ENCODE assay signal across 10 cellular contexts in the genomic region with DNA sequence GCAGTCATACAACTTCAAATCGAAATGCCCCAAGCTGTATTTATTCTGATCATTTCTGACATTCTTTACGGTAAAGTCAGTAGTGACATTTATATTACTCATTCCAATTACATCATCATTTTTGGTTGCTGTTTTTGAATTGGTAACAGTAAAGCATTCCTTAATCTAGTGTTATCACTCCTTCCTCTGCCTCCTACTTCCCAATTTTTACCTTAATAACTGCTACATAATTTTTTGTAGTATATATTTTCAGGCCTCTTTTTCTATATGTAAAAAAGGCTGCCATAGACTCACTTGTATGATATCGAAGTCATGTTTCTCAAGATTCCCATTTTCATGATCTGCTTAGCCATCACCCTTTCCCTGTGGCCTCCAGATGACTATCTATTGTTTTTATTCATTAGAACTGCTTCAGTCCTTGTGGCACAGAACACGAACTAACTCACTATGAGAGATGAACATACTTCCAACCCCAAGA.
DNase-seq lines count a peak whose midpoint lies in the region; ATAC-seq and TF ChIP-seq lines count a peak whose summit lies in the region.
"Had no signal": no experiment of that assay in that cellular context is flagged by ENCODE, and none has a peak within 500 bp of the region (broad histone marks: within the 10 kb centered on the region; RNA-seq: fewer than 3 reads in every experiment).

No MANE protein-coding gene starts in this region.

- no peaks in the 10 kb centered on the region for H3K27me3 Mint-ChIP-seq in mesothelial cell of epicardium (ENCODE audit: low read depth)
- peaks cover 51% of the 10 kb centered on the region for H3K27me3 Mint-ChIP-seq in progenitor cell of endocrine pancreas

- ATAC-seq in GM18909 (IDR thresholded peaks at IDR 0.05; ENCODE audit: poor library complexity, unreplicated experiment), result no peak

- H3K27ac Mint-ChIP-seq in mesothelial cell of epicardium, result peak overlapping the region; percentile 85
- H3K27ac Mint-ChIP-seq in progenitor cell of endocrine pancreas, result no peak overlapping the region

- peaks cover 72% of the 10 kb centered on the region for H3K4me1 Mint-ChIP-seq in mesothelial cell of epicardium
- H3K4me1 Mint-ChIP-seq in progenitor cell of endocrine pancreas (ENCODE audit: low read depth), result peaks cover 37% of the 10 kb centered on the region

- in situ Hi-C loops in astrocyte of the cerebellum (cut with HindIII; ENCODE audit: low sequenced_read_pairs), result no loop called here

- H3K4me3 Mint-ChIP-seq in mesothelial cell of epicardium, result peak overlapping the region; percentile 61
- no peak overlapping the region for H3K4me3 Mint-ChIP-seq in progenitor cell of endocrine pancreas (ENCODE audit: low read depth)

- DNase-seq in AG09309 (ENCODE audit: low read depth) (no peak), HT-29 (ENCODE audit: low spot score) (peak; percentile 55), astrocyte of the cerebellum (ENCODE audit: low read depth) (no peak), mesothelial cell of epicardium (ENCODE audit: low spot score in 2 of 2, unreplicated experiment in 2 of 2) (no peak), iPS-NIHi7 (ENCODE audit: extremely low spot score) (no peak), NCI-H774 (lab: John Stamatoyannopoulos, UW) (no peak), progenitor cell of endocrine pancreas (ENCODE audit: low spot score, unreplicated experiment) (no peak)
- DNase-seq: effector CD4-positive, alpha-beta T cell; SHP77 treated with DMSO at 0.1 percent for 48 hours had no signal

- no peaks in the 10 kb centered on the region for H3K9me3 Mint-ChIP-seq in mesothelial cell of epicardium
- H3K9me3 Mint-ChIP-seq in progenitor cell of endocrine pancreas (ENCODE audit: low read depth), result no peaks in the 10 kb centered on the region

- peak overlapping the region; percentile 0; the same call in 1 of the 2 replicates for H3K4me3 ChIP-seq in AG09309 (ENCODE audit: control insufficient read depth, low read depth, low read length)
- peak overlapping the region; percentile 18 for H3K4me3 ChIP-seq in astrocyte of the cerebellum (ENCODE audit: low read depth, low read length)

- TF ChIP-seq CTCF in AG09309 (IDR thresholded peaks at IDR 0.05; ENCODE audit: control insufficient read depth, insufficient read depth, low read depth, low read length, missing control alignments), result no peak
- TF ChIP-seq CTCF in astrocyte of the cerebellum (IDR thresholded peaks at IDR 0.05; ENCODE audit: low read depth, low read length, missing control alignments), result no peak
- no peak for TF ChIP-seq CTCF in mesothelial cell of epicardium (IDR thresholded peaks at IDR 0.05; ENCODE audit: unreplicated experiment)
- TF ChIP-seq CTCF in progenitor cell of endocrine pancreas (IDR thresholded peaks at IDR 0.05; ENCODE audit: unreplicated experiment), result no peak

- peaks cover 9% of the 10 kb centered on the region for H3K36me3 Mint-ChIP-seq in mesothelial cell of epicardium
- H3K36me3 Mint-ChIP-seq in progenitor cell of endocrine pancreas (ENCODE audit: insufficient read depth), result no peaks in the 10 kb centered on the region
